ENCODE assay signal across 24 cellular contexts in the genomic region with DNA sequence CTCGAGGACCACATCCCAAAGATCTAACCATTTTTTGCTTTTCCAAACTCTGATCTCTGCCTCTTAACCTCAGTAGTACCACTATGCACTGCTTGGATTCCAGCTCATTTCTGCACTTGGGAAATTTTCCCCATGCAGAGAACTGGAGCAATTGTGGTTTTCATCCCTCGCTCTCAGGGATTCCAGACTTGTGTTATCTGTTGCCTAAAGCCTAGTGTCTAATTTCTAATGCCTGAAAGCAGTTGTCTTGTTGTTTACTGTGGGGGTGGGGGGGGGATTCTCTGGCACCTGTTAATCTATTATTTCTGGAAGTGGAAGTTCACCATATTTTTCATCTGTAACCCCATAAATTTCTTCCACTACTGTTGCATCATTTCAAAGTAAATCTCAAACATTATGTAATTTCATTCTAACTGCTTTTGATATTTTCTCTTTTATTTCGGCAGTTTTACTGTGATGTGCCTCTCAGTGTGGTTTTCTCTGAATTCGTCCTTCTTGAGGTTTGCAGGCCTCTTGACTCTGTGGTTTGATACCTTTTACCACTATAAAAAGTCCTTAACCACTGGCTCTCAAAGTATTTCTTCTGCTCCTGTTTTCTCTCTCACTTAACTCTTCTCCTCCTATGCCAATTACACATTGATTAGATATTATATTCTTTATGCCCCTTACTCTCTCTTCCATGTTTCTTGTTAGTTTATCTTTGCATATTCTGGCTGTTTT.
A peak's percentile ranks its signal among the peaks of the same experiment; 100 is the strongest.
DNase-seq lines count a peak whose midpoint lies in the region; ATAC-seq, FAIRE-seq and TF ChIP-seq lines count a peak whose summit lies in the region.
"Had no signal": no experiment of that assay in that cellular context is flagged by ENCODE, and none has a peak within 500 bp of the region (broad histone marks: within the 10 kb centered on the region; RNA-seq: fewer than 3 reads in every experiment).

No MANE protein-coding gene starts in this region.

- intact Hi-C loops in left ventricle myocardium superior (cut with micrococcal nuclease), result no loop called here

- H3K4me3 ChIP-seq in SJCRH30, result no peak overlapping the region
- H3K4me3 ChIP-seq: BLaER1, GM23248, HAP-1, SK-N-MC had no signal

- no peaks in the 10 kb centered on the region for H3K27me3 ChIP-seq in SJCRH30
- H3K27me3 ChIP-seq: BLaER1 had no signal

- peaks cover 32% of the 10 kb centered on the region for H3K4me1 ChIP-seq in SJCRH30
- H3K4me1 ChIP-seq: BLaER1, HAP-1 had no signal

- H3K9me3 Mint-ChIP-seq in immature natural killer cell, result peaks cover 0 to 24% (median 10%) of the 10 kb centered on the region in 6 donors
- H3K9me3 Mint-ChIP-seq: CD4-positive, alpha-beta T cell had no signal

- H3K36me3 Mint-ChIP-seq in immature natural killer cell, result no peaks in the 10 kb centered on the region

- H3K9me3 ChIP-seq in SJCRH30 (replicated peaks), result no peaks in the 10 kb centered on the region; the same call in 1 of the 2 replicates
- H3K9me3 ChIP-seq: HAP-1 had no signal

- DNase-seq in LHCN-M2 (ENCODE audit: low read depth) (peak; percentile 59), SJCRH30 (peak in 1 of 2 experiments; percentile 60), immature natural killer cell (peak; percentile 19 to 38 (median 24)), left ventricle myocardium superior (no peak), GM12891 (ENCODE audit: insufficient read length, low spot score) (no peak)
- no peak for DNase-seq in activated CD4-positive, CD25-positive, alpha-beta regulatory T cell treated with anti-CD3 and anti-CD28 coated beads, Interleukin-2, amount 50 U/mL, for 72 hours
- DNase-seq: ACHN; CD4-positive, alpha-beta T cell; EL; GF-D8; GM23248; KG1; MV-4-11; NCI-H1105 treated with DMSO at 0.1 percent for 48 hours; NCI-H2081 treated with DMSO at 0.1 percent for 48 hours; NCI-H2171 treated with DMSO at 0.1 percent for 48 hours; NCI-H446; NCI-H526 treated with DMSO at 0.1 percent for 48 hours; OCI-M1; Right ventricle myocardium superior had no signal

- peak overlapping the region in 1 of 6 donors; percentile 27 for H3K27ac Mint-ChIP-seq in immature natural killer cell
- H3K27ac Mint-ChIP-seq: CD4-positive, alpha-beta T cell had no signal

- peak overlapping the region in 4 of 5 donors; percentile 12 to 61 (median 30) for H3K4me3 Mint-ChIP-seq in immature natural killer cell
- H3K4me3 Mint-ChIP-seq: CD4-positive, alpha-beta T cell had no signal

- no peak for TF ChIP-seq POLR2A in GM12891 (IDR thresholded peaks at IDR 0.05; ENCODE audit: low read depth, low read length)

- no peak for FAIRE-seq in GM12891 (lab: Jason Lieb, UNC)

- ATAC-seq in left ventricle myocardium superior, result no peak
- no peak for ATAC-seq in GM21367 (IDR thresholded peaks at IDR 0.05; ENCODE audit: unreplicated experiment)

- H3K27me3 Mint-ChIP-seq in immature natural killer cell (ENCODE audit: low read depth in 3 of 3), result peaks cover 5 to 32% (median 19%) of the 10 kb centered on the region in 3 donors

- peaks cover 19 to 22% of the 10 kb centered on the region in 2 donors for H3K4me1 Mint-ChIP-seq in immature natural killer cell

- 0 out of 2 replicates have a peak overlapping the region, but pooled peaks have one; percentile 8 for H3K27ac ChIP-seq in SJCRH30
- H3K27ac ChIP-seq: BLaER1, GM23248, SK-N-MC had no signal

- no peaks in the 10 kb centered on the region for H3K36me3 ChIP-seq in SJCRH30
- H3K36me3 ChIP-seq: BLaER1, HAP-1 had no signal

TF ChIP-seq in GM12891, 5 proteins besides CTCF, POLR2A, EP300 and RAD21:
- TF ChIP-seq POU2F2 (IDR thresholded peaks at IDR 0.05; ENCODE audit: low read depth, low read length) (no peak), POLR2AphosphoS5 (IDR thresholded peaks at IDR 0.05; ENCODE audit: low read depth, low read length) (no peak)

Comparison
In these comparisons a context has a peak if more than half of its experiments do, and no peak if none do; other contexts are left out.
1. DNase-seq: peak in LHCN-M2 (single experiment) and immature natural killer cell (3 of 3); none in left ventricle myocardium superior (single experiment), activated CD4-positive, CD25-positive, alpha-beta regulatory T cell treated with anti-CD3 and anti-CD28 coated beads, Interleukin-2, amount 50 U/mL, for 72 hours (single experiment) and GM12891 (single experiment).